Comparison of ENCODE assay signal across 9 cellular contexts in genomic region chr13:111474136-111475002, GRCh38.
DNase-seq lines count a peak whose midpoint lies in the region; ATAC-seq and TF ChIP-seq lines count a peak whose summit lies in the region.
"Had no signal": no experiment of that assay in that cellular context is flagged by ENCODE, and none has a peak within 500 bp of the region (broad histone marks: within the 10 kb centered on the region; RNA-seq: fewer than 3 reads in every experiment).

No MANE protein-coding gene starts in this region.

- intact Hi-C loops in right lobe of liver (cut with DNase I) = loop anchor here in 1 of 2 donors (5.0 kb wide), 1 partner anchor 968 kb away; no protein-coding TSS in a partner anchor

- TF ChIP-seq CTCF in C4-2B (conservative IDR thresholded peaks at IDR 0.05) = peak; percentile 62
- peak; percentile 42 to 69 (median 57) for TF ChIP-seq CTCF in right lobe of liver (IDR thresholded peaks at IDR 0.05)

- DNase-seq in HPDE6-E6E7 (ENCODE audit: extremely low spot score) = peak; percentile 36
- peak; percentile 82 for DNase-seq in NCI-H748 treated with DMSO at 0.1 percent for 48 hours (lab: John Stamatoyannopoulos, UW)
- peak; percentile 33 to 49 for DNase-seq in dermis microvascular lymphatic vessel endothelial cell (ENCODE audit: low read depth in 2 of 2)
- DNase-seq in right lobe of liver = peak in 1 of 3 donors; percentile 44

- H3K4me1 ChIP-seq in right lobe of liver = no peaks in the 10 kb centered on the region

- no peak overlapping the region for H3K4me3 ChIP-seq in right lobe of liver

- no peaks in the 10 kb centered on the region for H3K36me3 ChIP-seq in right lobe of liver

- ATAC-seq in right lobe of liver (peak; percentile 77 to 84 (median 82)), GM21390 (IDR thresholded peaks at IDR 0.05; ENCODE audit: unreplicated experiment) (no peak), GM21825 (IDR thresholded peaks at IDR 0.05; ENCODE audit: unreplicated experiment) (no peak), HG02885 (IDR thresholded peaks at IDR 0.05; ENCODE audit: poor library complexity, unreplicated experiment) (no peak)

- no peak overlapping the region for H3K27ac ChIP-seq in C4-2B
- H3K27ac ChIP-seq in right lobe of liver = no peak overlapping the region
- H3K27ac ChIP-seq: epithelial cell of prostate had no signal

- TF ChIP-seq POLR2A in right lobe of liver (IDR thresholded peaks at IDR 0.05) = no peak

- WGBS in right lobe of liver (ENCODE audit: insufficient coverage, low coverage, low lambda C conversion rate, missing lambda C conversion rate) = 46% methylated on average over 14 of the region's 23 CpGs

- no peaks in the 10 kb centered on the region for H3K9me3 ChIP-seq in right lobe of liver

- no peaks in the 10 kb centered on the region for H3K27me3 ChIP-seq in right lobe of liver

Comparison
In these comparisons a context has a peak if more than half of its experiments do, and no peak if none do; other contexts are left out.
1. ATAC-seq: peak in right lobe of liver (4 of 4); none in GM21390 (single experiment), GM21825 (single experiment) and HG02885 (single experiment).